Comparison of ENCODE assay signal across 8 cellular contexts in genomic region chr1:85398391-85399064, GRCh38.
DNase-seq lines count a peak whose midpoint lies in the region; ATAC-seq and TF ChIP-seq lines count a peak whose summit lies in the region.

No MANE protein-coding gene starts in this region.

- H3K79me2 ChIP-seq in hepatocyte: peaks cover 3% of the 10 kb centered on the region

- H3K27ac ChIP-seq in hepatocyte (no peak overlapping the region), ovary (no peak overlapping the region), spleen (no peak overlapping the region)

- TF ChIP-seq POLR2A in ovary (IDR thresholded peaks at IDR 0.05) (no peak), spleen (IDR thresholded peaks at IDR 0.05) (no peak)

- peak; percentile 23 for TF ChIP-seq CTCF in hepatocyte (IDR thresholded peaks at IDR 0.05; ENCODE audit: poor library complexity)
- TF ChIP-seq CTCF in ovary (IDR thresholded peaks at IDR 0.05): no peak
- no peak for TF ChIP-seq CTCF in spleen (IDR thresholded peaks at IDR 0.05 in 8 of 11, conservative IDR thresholded peaks at IDR 0.05 in 3 of 11)

- peak; percentile 34 for DNase-seq in A172 (ENCODE audit: low spot score)
- DNase-seq in HT-29 (ENCODE audit: low spot score): peak; percentile 28
- peak; percentile 26 for DNase-seq in astrocyte of the hippocampus (ENCODE audit: low read depth, low spot score)
- no peak for DNase-seq in hepatocyte (ENCODE audit: low spot score)
- DNase-seq in ovary: no peak
- no peak for DNase-seq in spleen

- no peaks in the 10 kb centered on the region for H3K9me2 ChIP-seq in hepatocyte (replicated peaks; ENCODE audit: insufficient read depth)

- H4K20me1 ChIP-seq in hepatocyte (ENCODE audit: insufficient read depth, poor library complexity, severe bottlenecking): no peaks in the 10 kb centered on the region

- H3K27me3 ChIP-seq in hepatocyte (no peaks in the 10 kb centered on the region), ovary (no peaks in the 10 kb centered on the region), spleen (replicated peaks in 1 of 7) (no peaks in the 10 kb centered on the region)

- H3K4me3 ChIP-seq in hepatocyte: no peak overlapping the region
- H3K4me3 ChIP-seq in ovary: no peak overlapping the region
- H3K4me3 ChIP-seq in spleen: no peak overlapping the region

- no peak overlapping the region for H3K4me2 ChIP-seq in hepatocyte

- H2AFZ ChIP-seq in hepatocyte: no peak overlapping the region

- intact Hi-C loops in ovary (cut with DNase I) (no loop called here), spleen (cut with DNase I; ENCODE audit: low total_unique reads) (no loop called here)

- no peaks in the 10 kb centered on the region for H3K4me1 ChIP-seq in hepatocyte (ENCODE audit: insufficient read depth)
- peaks cover 9% of the 10 kb centered on the region for H3K4me1 ChIP-seq in ovary (ENCODE audit: insufficient read depth)
- H3K4me1 ChIP-seq in spleen: no peaks in the 10 kb centered on the region

- ATAC-seq in GM21717 (IDR thresholded peaks at IDR 0.05; ENCODE audit: unreplicated experiment) (no peak), GM18511 (IDR thresholded peaks at IDR 0.05; ENCODE audit: unreplicated experiment) (no peak)

- H3K9me3 ChIP-seq in hepatocyte (ENCODE audit: low read depth) (no peaks in the 10 kb centered on the region), ovary (no peaks in the 10 kb centered on the region), spleen (no peaks in the 10 kb centered on the region)

- WGBS in hepatocyte (ENCODE audit: low lambda C conversion rate, missing lambda C conversion rate): 96% methylated on average over 6 of the region's 6 CpGs
- 77 to 94% (median 90%) methylated on average over 6 of the region's 6 CpGs for WGBS in ovary, 3 donors
- WGBS in spleen, 5 donors: 84 to 90% (median 86%) methylated on average over 6 of the region's 6 CpGs

- TF ChIP-seq EP300 in ovary (IDR thresholded peaks at IDR 0.05): no peak

- H3K36me3 ChIP-seq in hepatocyte (replicated peaks; ENCODE audit: insufficient read depth, low read depth): no peaks in the 10 kb centered on the region
- no peaks in the 10 kb centered on the region for H3K36me3 ChIP-seq in ovary
- H3K36me3 ChIP-seq in spleen: no peaks in the 10 kb centered on the region

Comparison
In these comparisons a context has a peak if more than half of its experiments do, and no peak if none do; other contexts are left out.
1. DNase-seq: peak in A172 (single experiment), HT-29 (single experiment) and astrocyte of the hippocampus (single experiment); none in hepatocyte (single experiment), ovary (0 of 5) and spleen (single experiment).